Comparison of ENCODE assay signal across 8 cellular contexts in the genomic region with DNA sequence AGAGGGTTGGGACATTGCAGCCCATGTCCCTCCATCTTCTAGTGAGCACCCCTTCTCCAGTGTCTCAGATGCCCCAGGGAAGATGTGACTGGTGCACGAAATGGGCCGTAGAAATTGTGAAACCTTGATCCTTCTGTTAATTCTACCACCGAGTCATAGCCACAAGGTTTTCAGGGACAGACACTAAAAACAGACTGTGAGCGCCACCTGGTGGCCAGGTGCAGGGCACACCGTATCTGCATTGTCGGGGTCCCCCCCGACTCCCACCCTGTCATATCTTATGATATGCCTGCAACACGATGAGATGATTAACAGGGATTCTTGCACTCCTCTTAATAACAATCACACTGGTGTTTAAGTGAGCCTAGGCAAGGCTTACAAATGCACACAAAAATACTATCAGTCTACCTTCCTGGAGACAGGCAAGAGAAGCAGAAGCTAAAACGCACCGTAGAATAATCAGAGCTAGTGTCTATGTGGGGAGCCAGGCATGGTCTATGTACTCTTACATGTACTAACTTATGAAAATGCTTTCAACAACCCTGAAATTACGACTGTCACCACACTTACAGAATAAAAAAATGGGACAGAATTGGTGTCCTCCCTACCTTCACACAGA. TPM values are rescaled to one million over a fixed set of nuclear protein-coding genes. Genes with fewer than 3 reads are reported as not detected.
DNase-seq lines count a peak whose midpoint lies in the region; ATAC-seq and TF ChIP-seq lines count a peak whose summit lies in the region.

No MANE protein-coding gene starts in this region.

- H3K9me3 Mint-ChIP-seq in neural crest cell = peaks cover 9% of the 10 kb centered on the region

- peaks cover 0 to 6% (median 2%) of the 10 kb centered on the region in 4 donors for H3K4me1 ChIP-seq in esophagus muscularis mucosa

- no peak overlapping the region for H3K27ac Mint-ChIP-seq in neural crest cell (ENCODE audit: unreplicated experiment)

- intact Hi-C loops in esophagus muscularis mucosa (cut with DNase I) = loop anchor here (1.0 kb wide), 1 partner anchor 177 kb away; no protein-coding TSS in a partner anchor

- in situ Hi-C loops in ACHN (cut with HindIII; ENCODE audit: low pct_ligation_motif_present, low pct_unique_long_range_greater_than_20kb, low sequenced_read_pairs) = loop anchor here (25.0 kb wide), 1 partner anchor 132 kb away; a partner anchor contains a TSS

- no peaks in the 10 kb centered on the region for H3K9me3 ChIP-seq in esophagus muscularis mucosa

- TF ChIP-seq POLR2A in esophagus muscularis mucosa (IDR thresholded peaks at IDR 0.05; ENCODE audit: low read depth) = no peak

- H3K4me3 Mint-ChIP-seq in neural crest cell = no peak overlapping the region

- no peaks in the 10 kb centered on the region for H3K27me3 Mint-ChIP-seq in neural crest cell (ENCODE audit: low read depth)

- DNase-seq in ACHN = peak; percentile 33
- DNase-seq in GM19240 (ENCODE audit: insufficient read length, low spot score) = peak; percentile 31
- DNase-seq in NCI-H748 treated with DMSO at 0.1 percent for 48 hours (lab: John Stamatoyannopoulos, UW) = peak; percentile 21
- peak; percentile 32 for DNase-seq in activated CD8-positive, alpha-beta memory T cell treated with anti-CD3 and anti-CD28 coated beads, Interleukin-2, amount 50 U/mL, for 24 hours (ENCODE audit: extremely low read depth)
- no peak for DNase-seq in esophagus muscularis mucosa (ENCODE audit: extremely low spot score)
- peak; percentile 67 for DNase-seq in neural crest cell (ENCODE audit: low read depth, low spot score)
- DNase-seq in stimulated activated naive CD8-positive, alpha-beta T cell treated with anti-CD3 and anti-CD28 coated beads, Interleukin-15, Interleukin-2, amounts not matched to agents 100 U/mL and 50 U/mL, for 24 hours = peak; percentile 84

- 25% methylated on average over 11 of the region's 11 CpGs for WGBS in esophagus muscularis mucosa

- TF ChIP-seq CTCF in esophagus muscularis mucosa (IDR thresholded peaks at IDR 0.05) (peak; percentile 87 to 92 (median 88)), neural crest cell (conservative IDR thresholded peaks at IDR 0.05) (peak; percentile 97)

- H3K27me3 ChIP-seq in esophagus muscularis mucosa = no peaks in the 10 kb centered on the region

- H3K36me3 ChIP-seq in esophagus muscularis mucosa = no peaks in the 10 kb centered on the region

- ATAC-seq in stimulated activated naive CD8-positive, alpha-beta T cell treated with anti-CD3 and anti-CD28 coated beads, Interleukin-15, Interleukin-2, amounts not matched to agents 100 U/mL and 50 U/mL, for 24 hours = peak; percentile 84
- ATAC-seq in GM21825 (IDR thresholded peaks at IDR 0.05; ENCODE audit: unreplicated experiment) = no peak

- no peak for TF ChIP-seq EP300 in esophagus muscularis mucosa (IDR thresholded peaks at IDR 0.05)

- H3K36me3 Mint-ChIP-seq in neural crest cell (ENCODE audit: low read depth) = peaks cover 3% of the 10 kb centered on the region

- no peak overlapping the region for H3K27ac ChIP-seq in esophagus muscularis mucosa (replicated peaks in 1 of 4)

- no peaks in the 10 kb centered on the region for H3K4me1 Mint-ChIP-seq in neural crest cell

- no peak overlapping the region for H3K4me3 ChIP-seq in esophagus muscularis mucosa

RNA-seq across cellular contexts. Expression of a gene that starts 57.8 kb away (rescaled TPM):
- total RNA-seq in esophagus muscularis mucosa = under 1 TPM in 3 of 4 donors, not detected in 1; under 0.01 to 0.26 (median 0.06) TPM
- 1.6 and 1.7 TPM in 2 replicates for total RNA-seq in neural crest cell
